In the genomic region with DNA sequence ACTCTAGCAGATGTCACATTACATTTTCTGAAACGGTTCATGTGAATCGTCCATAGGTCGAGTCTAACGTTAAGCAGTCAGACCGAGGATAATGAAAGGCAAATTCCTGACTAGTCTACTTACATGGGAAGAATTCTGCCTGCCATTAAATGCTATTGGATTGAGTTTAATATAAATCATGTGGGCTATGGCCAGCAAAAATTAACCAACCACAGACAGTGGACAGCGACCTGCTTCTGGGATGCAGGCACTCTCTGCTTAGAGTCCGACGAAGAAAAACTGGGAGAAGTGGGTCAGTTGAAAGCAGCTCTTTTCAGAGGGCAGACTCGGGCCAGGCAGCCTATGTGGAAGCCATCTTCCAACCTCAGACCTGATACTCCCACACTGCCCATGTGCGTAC, we compare ENCODE assay signal across 19 cellular contexts.
"Had no signal": no experiment of that assay in that cellular context is flagged by ENCODE, and none has a peak within 500 bp of the region (broad histone marks: within the 10 kb centered on the region; RNA-seq: fewer than 3 reads in every experiment).

No MANE protein-coding gene starts in this region.

- H3K27me3 Mint-ChIP-seq: activated CD4-positive, alpha-beta T cell treated with anti-CD3 and anti-CD28 coated beads, Interleukin-2, amount 10 ng/mL, durations not matched to agents 24 days and 14 days; activated naive CD4-positive, alpha-beta T cell treated with anti-CD3 and anti-CD28 coated beads, Interleukin-2, amount 10 ng/mL, durations not matched to agents 7 days and 5 days; progenitor cell of endocrine pancreas had no signal

- H3K27me3 ChIP-seq: body of pancreas, esophagus muscularis mucosa, hepatocyte, sigmoid colon, stomach, testis, upper lobe of right lung had no signal

- H3K9me3 Mint-ChIP-seq: activated CD4-positive, alpha-beta T cell treated with anti-CD3 and anti-CD28 coated beads, Interleukin-2, amount 10 ng/mL, durations not matched to agents 24 days and 14 days; activated naive CD4-positive, alpha-beta T cell treated with anti-CD3 and anti-CD28 coated beads, Interleukin-2, amount 10 ng/mL, durations not matched to agents 7 days and 5 days; T-helper 2 cell treated with Interferon-gamma antibody and Interleukin-4, amounts not matched to agents 5 μg/mL and 100 μg/mL, for 36 hours had no signal

- ATAC-seq: body of pancreas, mucosa of descending colon, upper lobe of right lung had no signal

- H3K9me3 ChIP-seq: body of pancreas, esophagus muscularis mucosa, left ventricle myocardium inferior, mucosa of descending colon, sigmoid colon, stomach, testis, upper lobe of right lung had no signal

- DNase-seq: activated CD4-positive, alpha-beta T cell treated with anti-CD3 and anti-CD28 coated beads, Interleukin-2, amount 10 ng/mL, durations not matched to agents 24 days and 14 days; activated CD4-positive, CD25-positive, alpha-beta regulatory T cell; activated naive CD4-positive, alpha-beta T cell treated with anti-CD3 and anti-CD28 coated beads, Interleukin-2, amount 10 ng/mL, durations not matched to agents 7 days and 5 days; amniotic stem cell; body of pancreas; caudate nucleus; left ventricle myocardium inferior; mucosa of descending colon; nephron progenitor cell; occipital lobe; sigmoid colon; stimulated activated CD4-positive, alpha-beta T cell treated with anti-CD3 and anti-CD28 coated beads, Interleukin-1b, Interleukin-23, amount 100 ng/mL, for 48 hours; stomach; testis; upper lobe of right lung had no signal

- H3K4me2 ChIP-seq: hepatocyte had no signal

- H3K4me3 ChIP-seq: body of pancreas, esophagus muscularis mucosa, hepatocyte, left ventricle myocardium inferior, mucosa of descending colon, sigmoid colon, stomach, testis, upper lobe of right lung had no signal

- H3K36me3 ChIP-seq: esophagus muscularis mucosa, left ventricle myocardium inferior, sigmoid colon, stomach, upper lobe of right lung had no signal

- H3K4me3 Mint-ChIP-seq: activated CD4-positive, alpha-beta T cell treated with anti-CD3 and anti-CD28 coated beads, Interleukin-2, amount 10 ng/mL, durations not matched to agents 24 days and 14 days; activated naive CD4-positive, alpha-beta T cell treated with anti-CD3 and anti-CD28 coated beads, Interleukin-2, amount 10 ng/mL, durations not matched to agents 7 days and 5 days; nephron progenitor cell; T-helper 2 cell treated with Interferon-gamma antibody and Interleukin-4, amounts not matched to agents 5 μg/mL and 100 μg/mL, for 36 hours had no signal

- H3K27ac Mint-ChIP-seq: activated CD4-positive, alpha-beta T cell treated with anti-CD3 and anti-CD28 coated beads, Interleukin-2, amount 10 ng/mL, durations not matched to agents 24 days and 14 days; activated naive CD4-positive, alpha-beta T cell treated with anti-CD3 and anti-CD28 coated beads, Interleukin-2, amount 10 ng/mL, durations not matched to agents 7 days and 5 days; nephron progenitor cell; progenitor cell of endocrine pancreas; T-helper 2 cell treated with Interferon-gamma antibody and Interleukin-4, amounts not matched to agents 5 μg/mL and 100 μg/mL, for 36 hours had no signal

- H3K27ac ChIP-seq: body of pancreas, esophagus muscularis mucosa, hepatocyte, left ventricle myocardium inferior, sigmoid colon, stomach, testis, upper lobe of right lung had no signal
